In the genomic region with DNA sequence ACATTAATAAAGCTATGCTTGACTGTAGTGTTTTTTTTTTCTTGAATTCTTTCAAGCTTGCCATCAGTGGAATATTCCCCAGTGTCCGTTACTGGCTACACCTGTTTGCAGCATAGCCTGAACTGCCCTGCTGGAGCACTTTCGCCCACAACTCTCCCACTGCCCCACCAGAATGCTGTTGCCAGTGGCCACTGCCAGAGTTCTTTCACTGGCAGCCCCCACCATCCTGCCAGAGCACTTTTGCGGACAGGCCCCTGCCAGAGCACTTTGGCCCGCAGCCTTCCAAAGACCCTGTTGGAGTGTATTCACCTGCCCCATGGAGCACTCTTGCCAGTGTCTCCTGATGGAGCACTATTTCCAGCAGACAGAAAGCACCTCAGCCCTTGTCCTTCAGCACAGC, we compare ENCODE assay signal across 35 cellular contexts.
"Had no signal": no experiment of that assay in that cellular context is flagged by ENCODE, and none has a peak within 500 bp of the region (broad histone marks: within the 10 kb centered on the region; RNA-seq: fewer than 3 reads in every experiment).

No MANE protein-coding gene starts in this region.

- H3K27me3 ChIP-seq: adrenal gland, ascending aorta, body of pancreas, brain microvascular endothelial cell, breast epithelium, cardiac muscle cell had no signal

- H3K4me1 ChIP-seq: adrenal gland, ascending aorta, body of pancreas, breast epithelium had no signal

- DNase-seq: activated effector memory CD4-positive, alpha-beta T cell treated with anti-CD3 and anti-CD28 coated beads, Interleukin-2, amount 50 U/mL, for 16 hours; activated effector memory CD4-positive, alpha-beta T cell treated with Interleukin-2 at 50 U/mL for 16 hours; activated gamma-delta T cell; activated gamma-delta T cell treated with Interleukin-2 at 50 U/mL for 16 hours; activated naive CD4-positive, alpha-beta T cell; activated naive CD4-positive, alpha-beta T cell treated with anti-CD3 and anti-CD28 coated beads for 36 hours; activated naive CD4-positive, alpha-beta T cell treated with anti-CD3 and anti-CD28 coated beads, Interleukin-2, amount 10 ng/mL, durations not matched to agents 7 days and 5 days; activated naive CD4-positive, alpha-beta T cell treated with anti-CD3 and anti-CD28 coated beads, Interleukin-2, amount 50 U/mL, for 16 hours; activated naive CD4-positive, alpha-beta T cell treated with Interleukin-2 at 50 U/mL for 16 hours; activated naive CD8-positive, alpha-beta T cell treated with anti-CD3 and anti-CD28 coated beads for 36 hours; activated naive CD8-positive, alpha-beta T cell treated with anti-CD3 and anti-CD28 coated beads, Interleukin-2, amount 10 ng/mL, durations not matched to agents 7 days and 5 days; activated naive CD8-positive, alpha-beta T cell treated with anti-CD3 and anti-CD28 coated beads, Interleukin-2, amount 50 U/mL, for 24 hours; activated T-cell treated with anti-CD3 and anti-CD28 coated beads for 4 hours; activated T-cell treated with anti-CD3 and anti-CD28 coated beads, Interleukin-2, amount 50 U/mL, for 1 hour; activated T-cell treated with anti-CD3 and anti-CD28 coated beads, Interleukin-2, amount 50 U/mL, for 24 hours; activated T-cell treated with anti-CD3 and anti-CD28 coated beads, Interleukin-2, amount 50 U/mL, for 4 hours; activated T-cell treated with anti-CD3 and anti-CD28 coated beads, Interleukin-2, amount 50 U/mL, for 48 hours; activated T-cell treated with anti-CD3 and anti-CD28 coated beads, Interleukin-2, amount 50 U/mL, for 72 hours; adrenal gland; amniotic stem cell; amygdala; anterior cingulate cortex; aorta; body of pancreas; brain microvascular endothelial cell; caudate nucleus; central memory CD4-positive, alpha-beta T cell; cerebellar nuclear complex had no signal

- H3K27ac ChIP-seq: adrenal gland, ascending aorta, body of pancreas, brain microvascular endothelial cell, breast epithelium, cardiac muscle cell had no signal

- H3K4me3 ChIP-seq: adrenal gland, ascending aorta, body of pancreas, breast epithelium, cardiac muscle cell had no signal

- H3K36me3 ChIP-seq: adrenal gland, ascending aorta, brain microvascular endothelial cell, breast epithelium, cardiac muscle cell had no signal

- FAIRE-seq: astrocyte, bronchial epithelial cell had no signal

- H3K9me3 ChIP-seq: adrenal gland, ascending aorta, body of pancreas had no signal

- ATAC-seq: activated naive CD4-positive, alpha-beta T cell treated with anti-CD3 and anti-CD28 coated beads, Interleukin-2, amount 50 U/mL, for 72 hours; activated naive CD8-positive, alpha-beta T cell treated with anti-CD3 and anti-CD28 coated beads, Interleukin-2, amount 50 U/mL, for 24 hours; activated T-cell treated with anti-CD3 and anti-CD28 coated beads, Interleukin-2, amount 50 U/mL, for 4 hours; activated T-cell treated with anti-CD3 and anti-CD28 coated beads, Interleukin-2, amount 50 U/mL, for 72 hours; activated T-helper 17 cell treated with anti-CD3 and anti-CD28 coated beads, Interleukin-2, amount 50 U/mL, for 72 hours; body of pancreas had no signal
